18 cellular contexts compared by ENCODE assay signal in genomic region chr5:110884005-110884404, GRCh38.
DNase-seq lines count a peak whose midpoint lies in the region; ATAC-seq, FAIRE-seq and TF ChIP-seq lines count a peak whose summit lies in the region.
"Had no signal": no experiment of that assay in that cellular context is flagged by ENCODE, and none has a peak within 500 bp of the region (broad histone marks: within the 10 kb centered on the region; RNA-seq: fewer than 3 reads in every experiment).

No MANE protein-coding gene starts in this region.

- H3K9me2 ChIP-seq in GM23338 (ENCODE audit: insufficient read depth): no peaks in the 10 kb centered on the region; the same call in 1 of the 2 replicates

- H3K9me1 ChIP-seq in K562 (ENCODE audit: control insufficient read depth, insufficient read depth, low read length): no peaks in the 10 kb centered on the region

- no peak for TF ChIP-seq RAD21 in K562 (CRISPR knock-in tag; conservative IDR thresholded peaks at IDR 0.05 in 1 of 2, IDR thresholded peaks at IDR 0.05 in 1 of 2)

- H3K27me3 ChIP-seq in K562 (ENCODE audit: control insufficient read depth in 2 of 2, insufficient read depth in 2 of 2, low read length in 2 of 2) (no peaks in the 10 kb centered on the region), GM23338 (ENCODE audit: insufficient read depth) (no peaks in the 10 kb centered on the region)
- H3K27me3 ChIP-seq: BLaER1 treated with 17β-estradiol and CSF1 and Interleukin-3, amounts not matched to agents 10 nM and 100 nM had no signal

- intact Hi-C loops in K562 (cut with micrococcal nuclease): no loop called here

- POLR2A ChIA-PET in K562 (lab: Yijun Ruan, JAX): no interaction called here

- H3K4me3 ChIP-seq in K562: no peak overlapping the region
- no peak overlapping the region for H3K4me3 ChIP-seq in GM23338
- H3K4me3 ChIP-seq: BLaER1 treated with 17β-estradiol and CSF1 and Interleukin-3, amounts not matched to agents 10 nM and 100 nM; GM12878 had no signal

- ATAC-seq in K562 (no peak), HG03520 (IDR thresholded peaks at IDR 0.05; ENCODE audit: unreplicated experiment) (no peak), GM23338 (no peak)
- ATAC-seq: GM12878 had no signal

- H3K9me3 ChIP-seq in K562 (replicated peaks; ENCODE audit: control insufficient read depth, insufficient read depth, low read depth, low read length): no peaks in the 10 kb centered on the region

- H3K4me3 Mint-ChIP-seq in GM23338: no peak overlapping the region
- H3K4me3 Mint-ChIP-seq: IgD-negative memory B cell had no signal

- peaks cover 2% of the 10 kb centered on the region for H3K27me3 Mint-ChIP-seq in GM23338 (ENCODE audit: insufficient read depth, low read depth, poor library complexity)

- H3K36me3 Mint-ChIP-seq in GM23338 (ENCODE audit: low read depth): peaks cover 3% of the 10 kb centered on the region; the same call in 2 of the 3 replicates
- H3K36me3 Mint-ChIP-seq: IgD-negative memory B cell had no signal

- H3K27ac ChIP-seq in K562 (ENCODE audit: extremely low read depth, low read depth, low read length) (no peak overlapping the region), GM23338 (ENCODE audit: low read depth) (no peak overlapping the region)
- H3K27ac ChIP-seq: BLaER1 treated with 17β-estradiol and CSF1 and Interleukin-3, amounts not matched to agents 10 nM and 100 nM had no signal

- H3K79me2 ChIP-seq in K562 (ENCODE audit: control insufficient read depth, insufficient read depth, low read length) (no peaks in the 10 kb centered on the region), GM23338 (replicated peaks; ENCODE audit: insufficient read depth) (no peaks in the 10 kb centered on the region)

- H3K36me3 ChIP-seq in K562 (ENCODE audit: control insufficient read depth, insufficient read depth, low read length) (no peaks in the 10 kb centered on the region), GM23338 (ENCODE audit: insufficient read depth) (no peaks in the 10 kb centered on the region)
- H3K36me3 ChIP-seq: BLaER1 treated with 17β-estradiol and CSF1 and Interleukin-3, amounts not matched to agents 10 nM and 100 nM had no signal

- no peak for FAIRE-seq in K562 (lab: Jason Lieb, UNC)
- FAIRE-seq: GM12878, H1 had no signal

- no TSS peak for BruUV-seq in K562 (replicated peaks; lab: Mats Ljungman, UMichigan)

- DNase-seq in EH (ENCODE audit: low read depth) (peak; percentile 2), M059J (ENCODE audit: low read depth) (peak; percentile 2), K562 (ENCODE audit: extremely low read depth in 1 of 4, low spot score in 3 of 4) (no peak), fibroblast of peridontal ligament (ENCODE audit: extremely low read depth) (peak; percentile 33), T-helper 2 cell (no peak), GM23338 (ENCODE audit: low spot score) (no peak), GM19240 (ENCODE audit: insufficient read length, low spot score) (no peak)
- DNase-seq: DMS79 treated with DMSO at 0.1 percent for 48 hours, GDM1, NCI-H1436, NCI-H2029, NCI-H2171 treated with DMSO at 0.1 percent for 48 hours, NCI-H748 treated with DMSO at 0.1 percent for 48 hours had no signal

- H3K4me1 ChIP-seq in K562 (replicated peaks in 1 of 2; ENCODE audit: control insufficient read depth in 2 of 2, insufficient read depth in 2 of 2, low read length in 2 of 2) (no peaks in the 10 kb centered on the region), GM23338 (ENCODE audit: insufficient read depth) (no peaks in the 10 kb centered on the region)
- H3K4me1 ChIP-seq: BLaER1 treated with 17β-estradiol and CSF1 and Interleukin-3, amounts not matched to agents 10 nM and 100 nM had no signal

- in situ Hi-C loops in K562 (cut with MboI): no loop called here

- CTCF ChIA-PET in K562 (lab: Yijun Ruan, JAX; ENCODE audit: low intra/inter-chr PET ratio): no interaction called here

- TF ChIP-seq EP300 in K562 (IDR thresholded peaks at IDR 0.05; ENCODE audit: low read length): no peak

- H3F3A ChIP-seq in GM23338 (replicated peaks; ENCODE audit: low read depth): no peaks in the 10 kb centered on the region

- H4K20me1 ChIP-seq in K562 (replicated peaks; ENCODE audit: control insufficient read depth, insufficient read depth, low read length) (no peaks in the 10 kb centered on the region), GM23338 (replicated peaks; ENCODE audit: insufficient read depth) (no peaks in the 10 kb centered on the region)
- H4K20me1 ChIP-seq: BLaER1 treated with 17β-estradiol and CSF1 and Interleukin-3, amounts not matched to agents 10 nM and 100 nM had no signal

- 0% methylated on average over 2 of the region's 2 CpGs for WGBS in K562 (ENCODE audit: insufficient coverage, low coverage, missing lambda C conversion rate)

- no peak overlapping the region for H3K27ac Mint-ChIP-seq in GM23338
- H3K27ac Mint-ChIP-seq: IgD-negative memory B cell had no signal

- TF ChIP-seq POLR2A in K562 (conservative IDR thresholded peaks at IDR 0.05): no peak

- no peak overlapping the region for H3K9ac ChIP-seq in K562 (ENCODE audit: insufficient read depth in 1 of 2, low read depth in 2 of 2, low read length in 2 of 2)
- H3K9ac ChIP-seq: BLaER1 treated with 17β-estradiol and CSF1 and Interleukin-3, amounts not matched to agents 10 nM and 100 nM had no signal

- H3K9me3 Mint-ChIP-seq in GM23338: peaks cover 22% of the 10 kb centered on the region; the same call in 2 of the 3 replicates

- H2AFZ ChIP-seq in K562 (ENCODE audit: low read depth, low read length): no peak overlapping the region
- H2AFZ ChIP-seq in GM23338: no peak overlapping the region

- TF ChIP-seq CTCF in K562 (IDR thresholded peaks at IDR 0.05 in 2 of 3, conservative IDR thresholded peaks at IDR 0.05 in 1 of 3; ENCODE audit: insufficient read depth in 2 of 3, low read depth in 1 of 3, low read length in 3 of 3) (no peak), GM23338 (conservative IDR thresholded peaks at IDR 0.05; ENCODE audit: low read depth in 2 of 2) (no peak)

- no peaks in the 10 kb centered on the region for H3K4me1 Mint-ChIP-seq in GM23338
- H3K4me1 Mint-ChIP-seq: IgD-negative memory B cell had no signal

- no peak overlapping the region for H3K4me2 ChIP-seq in K562 (ENCODE audit: insufficient read depth, low read length)
- no peak overlapping the region for H3K4me2 ChIP-seq in GM23338
- H3K4me2 ChIP-seq: BLaER1 treated with 17β-estradiol and CSF1 and Interleukin-3, amounts not matched to agents 10 nM and 100 nM had no signal

TF ChIP-seq in K562, 482 proteins besides CTCF, POLR2A, EP300 and RAD21:
- TF ChIP-seq HMGXB4 (CRISPR knock-in tag; IDR thresholded peaks at IDR 0.05): no peak
- peak; percentile 12; the same call in 1 of the 2 replicates for TF ChIP-seq ZNF316 (IDR thresholded peaks at IDR 0.05)
TF ChIP-seq in K562: peak in this region for 1.

TF ChIP-seq in GM23338, 12 proteins besides CTCF, POLR2A, EP300 and RAD21 (continues in another document):
- TF ChIP-seq POLR2AphosphoS5 (IDR thresholded peaks at IDR 0.05; ENCODE audit: low read depth) (no peak), ZNF331 (CRISPR knock-in tag; IDR thresholded peaks at IDR 0.05; ENCODE audit: low read depth) (no peak), CREB1 (CRISPR knock-in tag; IDR thresholded peaks at IDR 0.05; ENCODE audit: low read depth) (no peak), STAT1 (IDR thresholded peaks at IDR 0.05; ENCODE audit: unreplicated experiment) (no peak), NANOG (IDR thresholded peaks at IDR 0.05; ENCODE audit: borderline replicate concordance) (no peak), REST (IDR thresholded peaks at IDR 0.05; ENCODE audit: unreplicated experiment) (no peak)

Comparison
In these comparisons a context has a peak if more than half of its experiments do, and no peak if none do; other contexts are left out.
1. DNase-seq: peak in EH (single experiment), M059J (single experiment) and fibroblast of peridontal ligament (single experiment); none in K562 (0 of 4), T-helper 2 cell (0 of 5), GM23338 (single experiment) and GM19240 (single experiment).